26 cellular contexts compared by ENCODE assay signal in genomic region chr3:32709346-32709745, GRCh38. TPM values are rescaled to one million over a fixed set of nuclear protein-coding genes. Genes with fewer than 3 reads are reported as not detected.
DNase-seq lines count a peak whose midpoint lies in the region; ATAC-seq, FAIRE-seq and TF ChIP-seq lines count a peak whose summit lies in the region.
"Had no signal": no experiment of that assay in that cellular context is flagged by ENCODE, and none has a peak within 500 bp of the region (broad histone marks: within the 10 kb centered on the region; RNA-seq: fewer than 3 reads in every experiment).

No MANE protein-coding gene starts in this region.

- no peaks in the 10 kb centered on the region for H3K9me3 Mint-ChIP-seq in astrocyte (ENCODE audit: unreplicated experiment)
- H3K9me3 Mint-ChIP-seq in activated T-helper 2 cell treated with anti-CD3 and anti-CD28 coated beads, Interferon-gamma antibody, Interleukin-2, Interleukin-4, amounts not matched to agents 10 μg/mL and 5 μg/mL and 100 μg/mL, durations not matched to agents 14 hours and 24 hours and 36 hours: no peaks in the 10 kb centered on the region

- H3K27me3 ChIP-seq in A673 (replicated peaks; ENCODE audit: insufficient read depth, low read depth, low read length, poor library complexity) (no peaks in the 10 kb centered on the region), astrocyte (ENCODE audit: insufficient read depth, low read length) (no peaks in the 10 kb centered on the region), mesendoderm (ENCODE audit: insufficient read depth, low read length, poor library complexity) (no peaks in the 10 kb centered on the region)
- H3K27me3 ChIP-seq: BE2C had no signal

- no peak overlapping the region for H4K5ac ChIP-seq in mesendoderm (ENCODE audit: low read length)

- H3K36me3 ChIP-seq in A673 (ENCODE audit: insufficient read depth, low read length, poor library complexity, severe bottlenecking) (peaks cover 5% of the 10 kb centered on the region), astrocyte (ENCODE audit: insufficient read depth, low read length) (peaks cover 4% of the 10 kb centered on the region), mesendoderm (ENCODE audit: control insufficient read depth, insufficient read depth, low read length) (peaks cover 2% of the 10 kb centered on the region)
- H3K36me3 ChIP-seq: BE2C had no signal

- peaks cover 9% of the 10 kb centered on the region for H3K36me3 Mint-ChIP-seq in astrocyte (ENCODE audit: low read depth, unreplicated experiment)
- peaks cover 63% of the 10 kb centered on the region for H3K36me3 Mint-ChIP-seq in activated T-helper 2 cell treated with anti-CD3 and anti-CD28 coated beads, Interferon-gamma antibody, Interleukin-2, Interleukin-4, amounts not matched to agents 10 μg/mL and 5 μg/mL and 100 μg/mL, durations not matched to agents 14 hours and 24 hours and 36 hours (ENCODE audit: low read depth)

- H3K27ac Mint-ChIP-seq in astrocyte (ENCODE audit: unreplicated experiment): peak overlapping the region; percentile 18
- H3K27ac Mint-ChIP-seq in activated T-helper 2 cell treated with anti-CD3 and anti-CD28 coated beads, Interferon-gamma antibody, Interleukin-2, Interleukin-4, amounts not matched to agents 10 μg/mL and 5 μg/mL and 100 μg/mL, durations not matched to agents 14 hours and 24 hours and 36 hours: no peak overlapping the region

- no peak overlapping the region for H2AK5ac ChIP-seq in mesendoderm (ENCODE audit: low read length)

- H3K4me3 ChIP-seq in A673 (ENCODE audit: low read depth, low read length, poor library complexity, severe bottlenecking): no peak overlapping the region
- no peak overlapping the region for H3K4me3 ChIP-seq in astrocyte (ENCODE audit: insufficient read depth, low read depth, low read length)
- H3K4me3 ChIP-seq in mesendoderm (ENCODE audit: low read length): no peak overlapping the region
- H3K4me3 ChIP-seq: A549 had no signal

- peaks cover 5% of the 10 kb centered on the region for H4K20me1 ChIP-seq in astrocyte (ENCODE audit: insufficient read depth, low read length)

- H3K23ac ChIP-seq in mesendoderm (ENCODE audit: low read length): no peak overlapping the region

- no CpG with 5 or more reads among the region's 3 CpGs for WGBS in mesendoderm (ENCODE audit: extremely low coverage, insufficient coverage, low lambda C conversion rate)

- intact Hi-C loops in A673 (cut with micrococcal nuclease; ENCODE audit: unreplicated experiment): no loop called here
- intact Hi-C loops in activated T-helper 2 cell treated with anti-CD3 and anti-CD28 coated beads, Interferon-gamma antibody, Interleukin-2, Interleukin-4, amounts not matched to agents 10 μg/mL and 5 μg/mL and 100 μg/mL, durations not matched to agents 14 hours and 24 hours and 36 hours (cut with micrococcal nuclease): no loop called here

- no peak overlapping the region for H3K4ac ChIP-seq in mesendoderm (ENCODE audit: low read depth, low read length)

- H3K9me3 ChIP-seq in A673 (ENCODE audit: low read depth, low read length, poor library complexity, severe bottlenecking) (no peaks in the 10 kb centered on the region), astrocyte (ENCODE audit: insufficient read depth, low read depth, low read length) (no peaks in the 10 kb centered on the region)
- H3K9me3 ChIP-seq: A549, BE2C, Caco-2 had no signal

- H3K18ac ChIP-seq in mesendoderm (ENCODE audit: low read length): no peak overlapping the region

- no peak overlapping the region for H3K9ac ChIP-seq in astrocyte (ENCODE audit: low read length)
- H3K9ac ChIP-seq in mesendoderm (ENCODE audit: low read length): no peak overlapping the region

- peak overlapping the region; percentile 14 for H3K27ac ChIP-seq in A673 (ENCODE audit: low read depth, low read length, poor library complexity, severe bottlenecking)
- no peak overlapping the region for H3K27ac ChIP-seq in astrocyte (ENCODE audit: low read depth, low read length)
- peak overlapping the region; percentile 45 for H3K27ac ChIP-seq in mesendoderm (ENCODE audit: low read depth, low read length)
- H3K27ac ChIP-seq: A549, HL-60 had no signal

- peaks cover 5% of the 10 kb centered on the region for H3K4me1 Mint-ChIP-seq in astrocyte (ENCODE audit: low read depth, unreplicated experiment)
- peaks cover 24% of the 10 kb centered on the region for H3K4me1 Mint-ChIP-seq in activated T-helper 2 cell treated with anti-CD3 and anti-CD28 coated beads, Interferon-gamma antibody, Interleukin-2, Interleukin-4, amounts not matched to agents 10 μg/mL and 5 μg/mL and 100 μg/mL, durations not matched to agents 14 hours and 24 hours and 36 hours (ENCODE audit: low read depth)

- TF ChIP-seq CTCF in A673 (conservative IDR thresholded peaks at IDR 0.05; ENCODE audit: low read depth, low read length) (no peak), astrocyte (IDR thresholded peaks at IDR 0.05; ENCODE audit: insufficient read depth, low read depth, low read length) (no peak)

- BruUV-seq in A673 (replicated peaks; lab: Mats Ljungman, UMichigan): no TSS peak

- H2BK5ac ChIP-seq in mesendoderm (ENCODE audit: low read length): peak overlapping the region; percentile 57

- H3K4me2 ChIP-seq in astrocyte (ENCODE audit: low read length): no peak overlapping the region
- H3K4me2 ChIP-seq in mesendoderm (ENCODE audit: low read length): no peak overlapping the region
- H3K4me2 ChIP-seq: A549 had no signal

- no peaks in the 10 kb centered on the region for H3K27me3 Mint-ChIP-seq in astrocyte (ENCODE audit: low read depth, unreplicated experiment)
- H3K27me3 Mint-ChIP-seq in activated T-helper 2 cell treated with anti-CD3 and anti-CD28 coated beads, Interferon-gamma antibody, Interleukin-2, Interleukin-4, amounts not matched to agents 10 μg/mL and 5 μg/mL and 100 μg/mL, durations not matched to agents 14 hours and 24 hours and 36 hours (ENCODE audit: low read depth): no peaks in the 10 kb centered on the region

- H3K4me1 ChIP-seq in A673 (ENCODE audit: insufficient read depth, low read length, poor library complexity, severe bottlenecking) (peaks cover 41% of the 10 kb centered on the region), astrocyte (ENCODE audit: insufficient read depth, low read length) (no peaks in the 10 kb centered on the region), mesendoderm (ENCODE audit: control insufficient read depth, low read depth, low read length) (peaks cover 2% of the 10 kb centered on the region)
- H3K4me1 ChIP-seq: A549, BE2C had no signal

- POLR2A ChIA-PET in A673 (lab: Charles Lee; ENCODE audit: low non-redundant PET): no interaction called here

- no peak for DNase-seq in A673 (ENCODE audit: low spot score)
- DNase-seq in LHCN-M2 (ENCODE audit: low read depth): peak; percentile 61
- DNase-seq in astrocyte (ENCODE audit: low read depth): no peak
- DNase-seq in mesendoderm: peak; percentile 57
- DNase-seq in activated T-helper 2 cell treated with anti-CD3 and anti-CD28 coated beads, Interferon-gamma antibody, Interleukin-2, Interleukin-4, amounts not matched to agents 10 μg/mL and 5 μg/mL and 100 μg/mL, durations not matched to agents 14 hours and 24 hours and 36 hours (ENCODE audit: low spot score): no peak
- DNase-seq in HCEC 1CT: no peak
- DNase-seq in NCI-H2196 treated with DMSO at 0.1 percent for 48 hours (lab: John Stamatoyannopoulos, UW; ENCODE audit: unreplicated experiment): no peak
- DNase-seq: BE2C, Caco-2, DMS 273 treated with DMSO at 0.1 percent for 48 hours, DMS79 treated with DMSO at 0.1 percent for 48 hours, KBM-7, NCI-H1092 treated with DMSO at 0.1 percent for 48 hours, NCI-H1436 treated with DMSO at 0.1 percent for 48 hours, NCI-H1930, NCI-H226, NCI-H510A treated with DMSO at 0.1 percent for 48 hours, PC-3, RPMI8226, SHP77 treated with DMSO at 0.1 percent for 48 hours had no signal

- H3K4me3 Mint-ChIP-seq in astrocyte (ENCODE audit: unreplicated experiment): no peak overlapping the region
- H3K4me3 Mint-ChIP-seq in activated T-helper 2 cell treated with anti-CD3 and anti-CD28 coated beads, Interferon-gamma antibody, Interleukin-2, Interleukin-4, amounts not matched to agents 10 μg/mL and 5 μg/mL and 100 μg/mL, durations not matched to agents 14 hours and 24 hours and 36 hours (ENCODE audit: low read depth): no peak overlapping the region

- CTCF ChIA-PET in A673 (lab: Charles Lee): no interaction called here

- no peak for FAIRE-seq in astrocyte (lab: Jason Lieb, UNC)
- FAIRE-seq: A549, H54, HepG2 had no signal

- ATAC-seq in GM21717 (IDR thresholded peaks at IDR 0.05; ENCODE audit: unreplicated experiment): no peak
- ATAC-seq: A549, HepG2, PC-3, SK-N-SH treated with all-trans-retinoic acid at 6 μM for 48 hours had no signal

- H2BK15ac ChIP-seq in mesendoderm (replicated peaks; ENCODE audit: low read depth): no peak overlapping the region

- H3K79me2 ChIP-seq in astrocyte (ENCODE audit: insufficient read depth, low read length): no peaks in the 10 kb centered on the region
- no peaks in the 10 kb centered on the region for H3K79me2 ChIP-seq in mesendoderm (ENCODE audit: control insufficient read depth, insufficient read depth, low read length)

- no peak overlapping the region for H2BK120ac ChIP-seq in mesendoderm (ENCODE audit: low read depth, low read length)

- H3K56ac ChIP-seq in mesendoderm (ENCODE audit: low read length): peak overlapping the region; percentile 46

- no peak overlapping the region for H4K8ac ChIP-seq in mesendoderm (ENCODE audit: low read depth, low read length)

- no peaks in the 10 kb centered on the region for H3K79me1 ChIP-seq in mesendoderm (ENCODE audit: low read length)

- no peak overlapping the region for H2AFZ ChIP-seq in astrocyte (ENCODE audit: low read depth, low read length)

RNA-seq across cellular contexts. Expression of gene CNOT10, which starts 24.4 kb away (rescaled TPM):
- total RNA-seq in A673 (2021) (47.8 and 56.4 TPM in 2 replicates), LHCN-M2 (2014; rRNA removed) (22.3 and 26.5 TPM in 2 replicates), astrocyte (23.9 and 26.2 TPM in 2 replicates)
- 9.2 TPM for polyA plus RNA-seq in LHCN-M2 (2012)
- 27.1 TPM for polyA plus RNA-seq in mesendoderm (2013, experiment 1 of 2)
- 27.0 TPM for polyA plus RNA-seq in mesendoderm (2013, experiment 2 of 2)
- 51.5 and 53.5 TPM in 2 replicates for total RNA-seq in activated T-helper 2 cell treated with anti-CD3 and anti-CD28 coated beads, Interferon-gamma antibody, Interleukin-2, Interleukin-4, amounts not matched to agents 10 μg/mL and 5 μg/mL and 100 μg/mL, durations not matched to agents 14 hours and 24 hours and 36 hours

Comparison
In these comparisons a context has a peak if more than half of its experiments do, and no peak if none do; other contexts are left out.
1. DNase-seq: peak in LHCN-M2 (single experiment) and mesendoderm (single experiment); none in A673 (single experiment), astrocyte (single experiment), activated T-helper 2 cell treated with anti-CD3 and anti-CD28 coated beads, Interferon-gamma antibody, Interleukin-2, Interleukin-4, amounts not matched to agents 10 μg/mL and 5 μg/mL and 100 μg/mL, durations not matched to agents 14 hours and 24 hours and 36 hours (single experiment), HCEC 1CT (single experiment) and NCI-H2196 treated with DMSO at 0.1 percent for 48 hours (single experiment).